In the genomic region with DNA sequence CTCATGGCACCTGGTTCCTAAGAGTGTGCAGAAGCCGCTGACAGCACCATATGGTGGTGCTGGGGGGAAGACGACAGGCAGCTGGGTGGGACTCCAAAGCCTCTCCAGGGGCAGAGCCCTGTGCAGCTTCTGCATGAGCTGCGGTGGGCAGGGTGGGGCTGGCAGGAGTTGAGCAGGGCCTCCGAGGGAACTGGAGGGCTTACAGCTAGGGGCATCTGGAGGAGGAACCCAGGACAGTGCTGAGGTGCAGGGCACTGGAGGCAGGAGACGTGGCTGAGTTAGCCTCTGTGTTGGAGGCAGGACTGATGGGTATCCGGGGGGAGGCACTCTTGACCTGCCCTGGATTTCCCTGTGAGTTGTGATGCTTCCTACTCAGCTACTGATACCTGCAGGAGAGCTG, we compare ENCODE assay signal across 26 cellular contexts. TPM values are rescaled to one million over a fixed set of nuclear protein-coding genes. Genes with fewer than 3 reads are reported as not detected.
DNase-seq lines count a peak whose midpoint lies in the region; ATAC-seq and TF ChIP-seq lines count a peak whose summit lies in the region.
"Had no signal": no experiment of that assay in that cellular context is flagged by ENCODE, and none has a peak within 500 bp of the region (broad histone marks: within the 10 kb centered on the region; RNA-seq: fewer than 3 reads in every experiment).

No MANE protein-coding gene starts in this region.

- H3K36me3 ChIP-seq in upper lobe of right lung, result peaks cover 40% of the 10 kb centered on the region

- H3K4me1 ChIP-seq in upper lobe of right lung, result no peaks in the 10 kb centered on the region
- H3K4me1 ChIP-seq: BE2C had no signal

- H3K9me3 Mint-ChIP-seq in activated naive CD4-positive, alpha-beta T cell treated with anti-CD3 and anti-CD28 coated beads, Interleukin-2, amount 50 U/mL, for 72 hours, result no peaks in the 10 kb centered on the region
- H3K9me3 Mint-ChIP-seq in T-cell, result no peaks in the 10 kb centered on the region
- H3K9me3 Mint-ChIP-seq: CD8-positive, alpha-beta T cell; mesothelial cell of epicardium; type B pancreatic cell had no signal

- no peak for DNase-seq in activated naive CD4-positive, alpha-beta T cell treated with anti-CD3 and anti-CD28 coated beads, Interleukin-2, amount 50 U/mL, for 72 hours (ENCODE audit: low spot score in 2 of 2)
- no peak for DNase-seq in activated naive CD4-positive, alpha-beta T cell treated with Interleukin-2 at 50 U/mL for 16 hours
- DNase-seq in T-cell, result no peak
- DNase-seq in left lobe of liver (ENCODE audit: low spot score), result no peak
- DNase-seq in upper lobe of right lung, result peak; percentile 40
- DNase-seq in NCI-H526 (lab: John Stamatoyannopoulos, UW), result no peak
- DNase-seq in DMS153 (lab: John Stamatoyannopoulos, UW), result no peak
- DNase-seq in cerebellar cortex (ENCODE audit: low spot score), result no peak
- DNase-seq: activated CD4-positive, alpha-beta T cell treated with anti-CD3 and anti-CD28 coated beads, Interleukin-2, amount 50 U/mL, for 4 hours; activated CD4-positive, CD25-positive, alpha-beta regulatory T cell; activated gamma-delta T cell; BE2C; CD8-positive, alpha-beta T cell; erythroblast; naive B cell; NCI-H1436; NK-92 treated with Interleukin-12 subunit alpha and Interleukin-12 subunit beta, amount 100 ng/mL, for 24 hours; nucleus accumbens; PC-3; stimulated activated CD4-positive, alpha-beta T cell treated with anti-CD3 and anti-CD28 coated beads, Interleukin-15, amount 100 ng/mL, for 24 hours; stimulated activated CD4-positive, alpha-beta T cell treated with anti-CD3 and anti-CD28 coated beads, Interleukin-4, amount 100 ng/mL, for 4 hours; substantia nigra had no signal

- H3K9me3 ChIP-seq in upper lobe of right lung, result no peaks in the 10 kb centered on the region
- H3K9me3 ChIP-seq: BE2C had no signal

- H3K4me3 ChIP-seq in upper lobe of right lung, result no peak overlapping the region
- H3K4me3 ChIP-seq: coronary artery, SK-N-MC had no signal

- no peaks in the 10 kb centered on the region for H3K27me3 ChIP-seq in upper lobe of right lung
- H3K27me3 ChIP-seq: BE2C had no signal

- peak overlapping the region in 1 of 2 donors; percentile 50 for H3K27ac Mint-ChIP-seq in activated naive CD4-positive, alpha-beta T cell treated with anti-CD3 and anti-CD28 coated beads, Interleukin-2, amount 50 U/mL, for 72 hours
- H3K27ac Mint-ChIP-seq in T-cell, result no peak overlapping the region
- H3K27ac Mint-ChIP-seq: CD8-positive, alpha-beta T cell; mesothelial cell of epicardium; type B pancreatic cell had no signal

- CTCF ChIA-PET in T-cell (lab: Charles Lee), result no interaction called here

- H3K27ac ChIP-seq in upper lobe of right lung, result no peak overlapping the region
- H3K27ac ChIP-seq: coronary artery, SK-N-MC had no signal

- no peaks in the 10 kb centered on the region for H3K4me1 Mint-ChIP-seq in T-cell
- H3K4me1 Mint-ChIP-seq: mesothelial cell of epicardium, naive B cell had no signal

- H3K27me3 Mint-ChIP-seq in T-cell, result no peaks in the 10 kb centered on the region
- H3K27me3 Mint-ChIP-seq: naive B cell, type B pancreatic cell had no signal

- POLR2A ChIA-PET in T-cell (lab: Charles Lee), result no interaction called here

- intact Hi-C loops in upper lobe of right lung (cut with DNase I), result no loop called here

- ATAC-seq in activated naive CD4-positive, alpha-beta T cell treated with anti-CD3 and anti-CD28 coated beads, Interleukin-2, amount 50 U/mL, for 72 hours, result peak; percentile 20 to 26
- peak in 3 of 4 experiments; percentile 16 to 22 (median 19) for ATAC-seq in T-cell (replicated peaks in 1 of 4)
- peak; percentile 4 for ATAC-seq in left lobe of liver
- no peak for ATAC-seq in upper lobe of right lung
- ATAC-seq: CD8-positive, alpha-beta T cell; PC-3 had no signal

- H3K4me3 Mint-ChIP-seq in T-cell, result no peak overlapping the region
- H3K4me3 Mint-ChIP-seq: CD8-positive, alpha-beta T cell; mesothelial cell of epicardium; naive B cell; type B pancreatic cell had no signal

- no peak for TF ChIP-seq CTCF in upper lobe of right lung (IDR thresholded peaks at IDR 0.05)

- H3K36me3 Mint-ChIP-seq in activated naive CD4-positive, alpha-beta T cell treated with anti-CD3 and anti-CD28 coated beads, Interleukin-2, amount 50 U/mL, for 72 hours, result peaks cover 7 to 8% of the 10 kb centered on the region in 2 donors
- peaks cover 41% of the 10 kb centered on the region for H3K36me3 Mint-ChIP-seq in T-cell

RNA-seq across cellular contexts. Expression of a gene that starts 45.0 kb away (rescaled TPM):
- total RNA-seq in activated naive CD4-positive, alpha-beta T cell treated with anti-CD3 and anti-CD28 coated beads, Interleukin-2, amount 50 U/mL, for 72 hours, result 10 to 100 TPM; 44.2 to 44.3 TPM
- total RNA-seq in T-cell (10 to 100 TPM; 42.7 to 62.9 (median 45.6) TPM), left lobe of liver (14.3 TPM), upper lobe of right lung (19.9 TPM)
